Comparison of ENCODE assay signal across 9 cellular contexts in genomic region chr5:175873090-175873454, GRCh38. TPM values are rescaled to one million over a fixed set of nuclear protein-coding genes. Genes with fewer than 3 reads are reported as not detected.
DNase-seq lines count a peak whose midpoint lies in the region; ATAC-seq, FAIRE-seq and TF ChIP-seq lines count a peak whose summit lies in the region.
"Had no signal": no experiment of that assay in that cellular context is flagged by ENCODE, and none has a peak within 500 bp of the region (broad histone marks: within the 10 kb centered on the region; RNA-seq: fewer than 3 reads in every experiment).

No MANE protein-coding gene starts in this region.

- H4K20me1 ChIP-seq in GM12878 (ENCODE audit: control insufficient read depth, insufficient read depth), result no peaks in the 10 kb centered on the region; the same call in 1 of the 2 replicates

- TF ChIP-seq RAD21 in GM12878 (IDR thresholded peaks at IDR 0.05; ENCODE audit: insufficient read depth, low read depth, low read length), result 0 out of 2 replicates have a peak, but pooled peaks have one; percentile 12

- no peak for TF ChIP-seq POLR2A in GM12878 (IDR thresholded peaks at IDR 0.05; ENCODE audit: low read depth, low read length)

- H3K4me1 ChIP-seq in GM12878 (ENCODE audit: control insufficient read depth, insufficient read depth, low read length) (no peaks in the 10 kb centered on the region), parathyroid adenoma (peaks cover 46% of the 10 kb centered on the region)

- CTCF ChIA-PET in GM12878 (lab: Yijun Ruan, JAX), result no interaction called here

- H3K9me3 ChIP-seq in GM12878 (replicated peaks; ENCODE audit: control insufficient read depth, insufficient read depth, low read length) (no peaks in the 10 kb centered on the region), parathyroid adenoma (ENCODE audit: control insufficient read depth, low read length) (no peaks in the 10 kb centered on the region)

- RAD21 ChIA-PET in GM12878 (lab: Charles Lee; ENCODE audit: unreplicated experiment), result no interaction called here

- TF ChIP-seq CTCF in GM12878 (IDR thresholded peaks at IDR 0.05 in 2 of 3, conservative IDR thresholded peaks at IDR 0.05 in 1 of 3; ENCODE audit: control insufficient read depth in 2 of 3, extremely low read depth in 1 of 3, insufficient read depth in 1 of 3, low read depth in 3 of 3, low read length in 3 of 3), result peak; percentile 28 to 38 (median 36); a peak in 5 of 6 replicates
- peak; percentile 46 for TF ChIP-seq CTCF in parathyroid adenoma (IDR thresholded peaks at IDR 0.05)

- BruUV-seq in GM12878 (replicated peaks; lab: Mats Ljungman, UMichigan), result no TSS peak

- SMC1A ChIA-PET in GM12878 (lab: Charles Lee; ENCODE audit: uncharacterized antibody, unreplicated experiment), result no interaction called here

- ATAC-seq in GM12878 (peak; percentile 57; the same call in 2 of the 3 replicates), HG02970 (IDR thresholded peaks at IDR 0.05; ENCODE audit: low FRiP score, unreplicated experiment) (no peak)

- H3K4me2 ChIP-seq in GM12878 (ENCODE audit: control insufficient read depth, insufficient read depth) (no peak overlapping the region), parathyroid adenoma (ENCODE audit: low read length) (no peak overlapping the region)

- H2AFZ ChIP-seq in GM12878 (ENCODE audit: control insufficient read depth, low read depth, low read length) (no peak overlapping the region), parathyroid adenoma (no peak overlapping the region)

- 24% methylated on average over 11 of the region's 17 CpGs for WGBS in GM12878 (ENCODE audit: insufficient coverage, insufficient replicate concordance, low lambda C conversion rate, missing lambda C conversion rate)

- H3K79me2 ChIP-seq in GM12878 (ENCODE audit: control insufficient read depth, insufficient read depth, low read length) (no peaks in the 10 kb centered on the region), parathyroid adenoma (no peaks in the 10 kb centered on the region)

- in situ Hi-C loops in GM12878 (cut with MboI), result no loop called here

- intact Hi-C loops in GM12878 (cut with micrococcal nuclease; ENCODE audit: unreplicated experiment), result loop anchor here (10.0 kb wide), 1 partner anchor 138 kb away; no protein-coding TSS in a partner anchor

- H3K4me3 ChIP-seq in GM12878 (no peak overlapping the region), parathyroid adenoma (ENCODE audit: low read depth, low read length) (no peak overlapping the region)

- peaks cover 3 to 6% of the 10 kb centered on the region in 2 experiments for H3K27me3 ChIP-seq in GM12878 (replicated peaks in 1 of 2; ENCODE audit: control insufficient read depth in 2 of 2, insufficient read depth in 2 of 2, low read length in 1 of 2)
- H3K27me3 ChIP-seq in parathyroid adenoma (ENCODE audit: control insufficient read depth, insufficient read depth, low read length), result no peaks in the 10 kb centered on the region

- H3K36me3 ChIP-seq in GM12878 (ENCODE audit: control insufficient read depth in 2 of 2, insufficient read depth in 2 of 2, low read length in 1 of 2) (no peaks in the 10 kb centered on the region), parathyroid adenoma (ENCODE audit: control insufficient read depth, insufficient read depth, low read length) (no peaks in the 10 kb centered on the region)

- H3K27ac ChIP-seq in GM12878 (ENCODE audit: control insufficient read depth, insufficient read depth) (no peak overlapping the region), parathyroid adenoma (peak overlapping the region; percentile 43)

- POLR2A ChIA-PET in GM12878 (lab: Charles Lee), result no interaction called here

- no peak for TF ChIP-seq EP300 in GM12878 (IDR thresholded peaks at IDR 0.05; ENCODE audit: borderline replicate concordance in 1 of 2, control insufficient read depth in 1 of 2, low read depth in 2 of 2, low read length in 2 of 2)

- H3K9ac ChIP-seq in GM12878 (ENCODE audit: control insufficient read depth, insufficient read depth, low read length), result no peak overlapping the region
- H3K9ac ChIP-seq in parathyroid adenoma, result no peak overlapping the region

- DNase-seq in NCI-H524 (lab: John Stamatoyannopoulos, UW) (peak; percentile 40 to 68), NCI-H524 treated with DMSO at 0.1 percent for 48 hours (lab: John Stamatoyannopoulos, UW) (no peak), NCI-H1092 (lab: John Stamatoyannopoulos, UW) (peak; percentile 11), GM12878 (ENCODE audit: low read depth, low spot score) (no peak), NAMALWA (ENCODE audit: low spot score) (no peak), KG1 (lab: John Stamatoyannopoulos, UW) (no peak)

- no peak for FAIRE-seq in GM12878 (lab: Jason Lieb, UNC)

TF ChIP-seq in GM12878, 131 proteins besides CTCF, POLR2A, EP300 and RAD21 (continues in another document):
- TF ChIP-seq NKRF (conservative IDR thresholded peaks at IDR 0.05) (no peak), TCF3 (IDR thresholded peaks at IDR 0.05; ENCODE audit: borderline replicate concordance, insufficient read depth, low read depth, low read length) (no peak), RAD51 (IDR thresholded peaks at IDR 0.05) (no peak), CHD1 (IDR thresholded peaks at IDR 0.05; ENCODE audit: low read depth, low read length) (no peak), PKNOX1 (IDR thresholded peaks at IDR 0.05) (no peak), ZBTB40 (IDR thresholded peaks at IDR 0.05; ENCODE audit: borderline replicate concordance) (no peak)

RNA-seq across cellular contexts. Expression of gene CPLX2, which starts 1.7 kb away (rescaled TPM):
- total RNA-seq in GM12878 (2013; cell fraction: nucleolus; rRNA removed), result not detected in 2 replicates
- total RNA-seq in GM12878 (2014; rRNA removed) (not detected in 2 replicates), GM12878 (2014; rRNA removed; fragmentation: Illumina TruSeq; extraction: Trizol) (not detected in 2 replicates), GM12878 (2021) (0.05 TPM in 2 replicates)
- polyA plus RNA-seq in GM12878 (2011; ENCODE audit: low read depth), result not detected
- polyA plus RNA-seq in GM12878 (2011; rRNA removed) (not detected in 2 replicates), GM12878 (2014; fragmentation: Illumina TruSeq; extraction: Trizol) (0.01 TPM in 1 of 2 replicates, not detected in the other), GM12878 (2014; fragmentation: Nextera tagmentation; extraction: Ambion mirVana) (not detected), GM12878 (2014; rRNA removed) (0.04 TPM in 1 of 2 replicates, not detected in the other), GM12878 (2016; fragmentation: Nextera tagmentation; extraction: Ambion mirVana) (under 1 TPM in 1 of 2 experiments, not detected in 1; 0.23 TPM)
- not detected in 2 replicates for polyA plus RNA-seq in GM12878 (2011; cell fraction: cytosol; rRNA removed)
- not detected in 2 replicates for polyA plus RNA-seq in GM12878 (2011; cell fraction: nucleus; rRNA removed)
- not detected in 2 replicates for polyA plus RNA-seq in GM12878 (2012)
- polyA minus RNA-seq in GM12878 (2011; rRNA and poly(A)+ RNA removed), result not detected in 2 replicates
- polyA minus RNA-seq in GM12878 (2011; cell fraction: cytosol; rRNA and poly(A)+ RNA removed), result not detected in 2 replicates
- polyA minus RNA-seq in GM12878 (2011; cell fraction: nucleus; rRNA and poly(A)+ RNA removed), result not detected in 2 replicates
- total RNA-seq: fibroblast of lung had no signal

Comparison
In these comparisons a context has a peak if more than half of its experiments do, and no peak if none do; other contexts are left out.
1. DNase-seq: peak in NCI-H524 (2 of 2) and NCI-H1092 (single experiment); none in NCI-H524 treated with DMSO at 0.1 percent for 48 hours (single experiment), GM12878 (single experiment), NAMALWA (single experiment) and KG1 (single experiment).